In genomic region chr14:96084796-96085195, GRCh38 we compare ENCODE assay signal across 24 cellular contexts. TPM values are rescaled to one million over a fixed set of nuclear protein-coding genes. Genes with fewer than 3 reads are reported as not detected.
DNase-seq lines count a peak whose midpoint lies in the region; ATAC-seq, FAIRE-seq and TF ChIP-seq lines count a peak whose summit lies in the region.
"Had no signal": no experiment of that assay in that cellular context is flagged by ENCODE, and none has a peak within 500 bp of the region (broad histone marks: within the 10 kb centered on the region; RNA-seq: fewer than 3 reads in every experiment).

No MANE protein-coding gene starts in this region.

- peaks cover 0 to 38% (median 13%) of the 10 kb centered on the region in 11 experiments; a peak in 11 of 22 replicates for H4K20me1 ChIP-seq in BLaER1 treated with 17β-estradiol and CSF1 and Interleukin-3, amounts not matched to agents 10 nM and 100 nM
- H4K20me1 ChIP-seq in PC-9 (ENCODE audit: insufficient read depth), result no peaks in the 10 kb centered on the region

- intact Hi-C loops in PC-9 (cut with micrococcal nuclease; ENCODE audit: unreplicated experiment), result no loop called here

- peak overlapping the region; percentile 53 to 78 (median 69); a peak in 19 of 22 replicates for H3K4me2 ChIP-seq in BLaER1 treated with 17β-estradiol and CSF1 and Interleukin-3, amounts not matched to agents 10 nM and 100 nM
- H3K4me2 ChIP-seq in PC-9 (peak overlapping the region; percentile 13; the same call in 1 of the 2 replicates), mesenchymal stem cell (ENCODE audit: low read length, poor library complexity, severe bottlenecking) (no peak overlapping the region)

- H3K4me1 ChIP-seq in BLaER1 treated with 17β-estradiol and CSF1 and Interleukin-3, amounts not matched to agents 10 nM and 100 nM, result peaks cover 26 to 59% (median 51%) of the 10 kb centered on the region in 10 experiments
- peaks cover 63% of the 10 kb centered on the region for H3K4me1 ChIP-seq in PC-9 (replicated peaks; ENCODE audit: insufficient read depth)
- peaks cover 33% of the 10 kb centered on the region for H3K4me1 ChIP-seq in mesenchymal stem cell (ENCODE audit: control insufficient read depth, insufficient read depth, low read depth, low read length)
- H3K4me1 ChIP-seq: tibial artery had no signal

- FAIRE-seq in GM12892 (lab: Jason Lieb, UNC), result no peak
- FAIRE-seq: endothelial cell of umbilical vein had no signal

- no peak overlapping the region for H4K91ac ChIP-seq in mesenchymal stem cell (ENCODE audit: low read length)

- H2BK5ac ChIP-seq in mesenchymal stem cell (ENCODE audit: low read depth, low read length, poor library complexity, severe bottlenecking), result no peak overlapping the region

- H3K23ac ChIP-seq in mesenchymal stem cell (ENCODE audit: low read length in 2 of 2), result no peak overlapping the region

- no peak overlapping the region for H2BK120ac ChIP-seq in mesenchymal stem cell (ENCODE audit: low read depth, low read length)

- TF ChIP-seq POLR2A in GM12892 (IDR thresholded peaks at IDR 0.05; ENCODE audit: low read depth, low read length), result no peak

- ATAC-seq in GM18907 (IDR thresholded peaks at IDR 0.05; ENCODE audit: unreplicated experiment) (no peak), HG02759 (IDR thresholded peaks at IDR 0.05; ENCODE audit: unreplicated experiment) (no peak)
- ATAC-seq: activated CD4-positive, alpha-beta T cell treated with anti-CD3 and anti-CD28 coated beads for 36 hours had no signal

- H3K9me3 ChIP-seq in BLaER1 treated with 17β-estradiol and CSF1 and Interleukin-3, amounts not matched to agents 10 nM and 100 nM (replicated peaks in 1 of 11), result no peaks in the 10 kb centered on the region; a peak in 1 of 22 replicates
- H3K9me3 ChIP-seq in PC-9 (ENCODE audit: insufficient read depth, low read depth) (no peaks in the 10 kb centered on the region), mesenchymal stem cell (ENCODE audit: control insufficient read depth, low read length) (no peaks in the 10 kb centered on the region)
- H3K9me3 ChIP-seq: tibial artery had no signal

- peaks cover 20% of the 10 kb centered on the region; the same call in 1 of the 2 replicates for H3F3A ChIP-seq in PC-9 (ENCODE audit: insufficient read depth, low read depth)

- H2AK5ac ChIP-seq in mesenchymal stem cell (ENCODE audit: low read length, severe bottlenecking), result no peak overlapping the region

- H3K27me3 ChIP-seq in BLaER1 treated with 17β-estradiol and CSF1 and Interleukin-3, amounts not matched to agents 10 nM and 100 nM, result no peaks in the 10 kb centered on the region
- H3K27me3 ChIP-seq in PC-9 (ENCODE audit: insufficient read depth, low read depth) (no peaks in the 10 kb centered on the region), mesenchymal stem cell (ENCODE audit: control insufficient read depth in 1 of 2, insufficient read depth in 1 of 2, low read length in 2 of 2) (no peaks in the 10 kb centered on the region)
- H3K27me3 ChIP-seq: tibial artery had no signal

- BruUV-seq in PC-9 (replicated peaks; lab: Mats Ljungman, UMichigan), result no TSS peak

- H3K79me1 ChIP-seq in mesenchymal stem cell (replicated peaks; ENCODE audit: low read length, poor library complexity, severe bottlenecking), result peaks cover 48% of the 10 kb centered on the region

- no peaks in the 10 kb centered on the region for H3K9me2 ChIP-seq in PC-9 (ENCODE audit: insufficient read depth)

- H4K8ac ChIP-seq in mesenchymal stem cell (ENCODE audit: low read length), result no peak overlapping the region

- H3K4me3 ChIP-seq in BLaER1 treated with 17β-estradiol and CSF1 and Interleukin-3, amounts not matched to agents 10 nM and 100 nM, result no peak overlapping the region
- H3K4me3 ChIP-seq in PC-9 (no peak overlapping the region), mesenchymal stem cell (ENCODE audit: insufficient read depth in 1 of 2, low read depth in 1 of 2, low read length in 2 of 2) (no peak overlapping the region)
- H3K4me3 ChIP-seq: tibial artery had no signal

- H3K9ac ChIP-seq in BLaER1 treated with 17β-estradiol and CSF1 and Interleukin-3, amounts not matched to agents 10 nM and 100 nM, result no peak overlapping the region
- H3K9ac ChIP-seq in mesenchymal stem cell (ENCODE audit: low read length), result no peak overlapping the region

- no peak overlapping the region for H3K4ac ChIP-seq in mesenchymal stem cell (ENCODE audit: low read depth in 1 of 2, low read length in 2 of 2)

- TF ChIP-seq CTCF in PC-9 (conservative IDR thresholded peaks at IDR 0.05), result no peak

- H3K18ac ChIP-seq in mesenchymal stem cell (ENCODE audit: low read depth in 1 of 2, low read length in 2 of 2), result no peak overlapping the region

- no peak overlapping the region for H2BK15ac ChIP-seq in mesenchymal stem cell (ENCODE audit: low read depth, poor library complexity, severe bottlenecking)

- H2AFZ ChIP-seq in PC-9 (no peak overlapping the region), mesenchymal stem cell (ENCODE audit: low read depth, low read length) (no peak overlapping the region)

- POLR2A ChIA-PET in PC-9 (lab: Charles Lee; ENCODE audit: unreplicated experiment), result no interaction called here

- no peak overlapping the region for H3K14ac ChIP-seq in mesenchymal stem cell (ENCODE audit: low read length in 2 of 2)

- WGBS in mesenchymal stem cell, result 85% methylated on average over 4 of the region's 4 CpGs

- CTCF ChIA-PET in PC-9 (lab: Charles Lee), result no interaction called here

- DNase-seq in NCI-H1417 (lab: John Stamatoyannopoulos, UW) (peak in 2 of 3 experiments; percentile 39 to 80), PC-9 (no peak), mesenchymal stem cell (no peak), MV-4-11 (lab: John Stamatoyannopoulos, UW) (no peak), GM12892 (ENCODE audit: insufficient read length) (no peak)
- DNase-seq: activated CD4-positive, alpha-beta T cell treated with anti-CD3 and anti-CD28 coated beads for 36 hours; activated naive CD4-positive, alpha-beta T cell treated with anti-CD3 and anti-CD28 coated beads, Interleukin-2, amount 50 U/mL, for 16 hours; activated T-cell treated with anti-CD3 and anti-CD28 coated beads, Interleukin-2, amount 50 U/mL, for 48 hours; anterior cingulate cortex; C1 segment of cervical spinal cord; GDM1; HCEC 1CT; KBM-7; NCI-H2081; SIG-M5; stimulated activated CD4-positive, alpha-beta T cell treated with anti-CD3 and anti-CD28 coated beads, Interleukin-12 subunit alpha, Interleukin-12 subunit beta, amount 100 ng/mL, for 4 hours; stimulated activated CD4-positive, alpha-beta T cell treated with anti-CD3 and anti-CD28 coated beads, Interleukin-4, amount 100 ng/mL, for 4 hours; T-helper 1 cell had no signal

- no peaks in the 10 kb centered on the region for H3K79me2 ChIP-seq in PC-9 (ENCODE audit: low read depth)

- H2BK12ac ChIP-seq in mesenchymal stem cell (ENCODE audit: low read length in 2 of 2), result no peak overlapping the region

- H3K36me3 ChIP-seq in BLaER1 treated with 17β-estradiol and CSF1 and Interleukin-3, amounts not matched to agents 10 nM and 100 nM, result peaks cover 5 to 54% (median 32%) of the 10 kb centered on the region in 11 experiments; a peak in 20 of 22 replicates
- no peaks in the 10 kb centered on the region for H3K36me3 ChIP-seq in PC-9 (ENCODE audit: low read depth)
- peaks cover 37 to 44% of the 10 kb centered on the region in 2 experiments for H3K36me3 ChIP-seq in mesenchymal stem cell (ENCODE audit: control insufficient read depth in 1 of 2, insufficient read depth in 2 of 2, low read depth in 1 of 2, low read length in 2 of 2)

- H3K27ac ChIP-seq in BLaER1 treated with 17β-estradiol and CSF1 and Interleukin-3, amounts not matched to agents 10 nM and 100 nM, result no peak overlapping the region; a peak in 1 of 22 replicates
- H3K27ac ChIP-seq in PC-9 (no peak overlapping the region), mesenchymal stem cell (ENCODE audit: low read length, poor library complexity, severe bottlenecking) (peak overlapping the region; percentile 64)
- H3K27ac ChIP-seq: tibial artery had no signal

RNA-seq across cellular contexts. Expression of gene C14orf132, which starts 45.6 kb away (rescaled TPM):
- not detected in 2 replicates for total RNA-seq in PC-9 (2021)
- 17.0 TPM for polyA plus RNA-seq in mesenchymal stem cell (2013, experiment 1 of 2)
- polyA plus RNA-seq in mesenchymal stem cell (2013, experiment 2 of 2), result 18.2 TPM
- 1.6 TPM for polyA plus RNA-seq in GM12892 (2012; ENCODE audit: missing spikeins)
- total RNA-seq: HT-29 had no signal

Comparison
In these comparisons a context has a peak if more than half of its experiments do, and no peak if none do; other contexts are left out.
1. DNase-seq: peak in NCI-H1417 (2 of 3); none in PC-9 (0 of 2), mesenchymal stem cell (single experiment), MV-4-11 (single experiment) and GM12892 (single experiment).